Comparison of ENCODE assay signal across 1 cellular context in the genomic region with DNA sequence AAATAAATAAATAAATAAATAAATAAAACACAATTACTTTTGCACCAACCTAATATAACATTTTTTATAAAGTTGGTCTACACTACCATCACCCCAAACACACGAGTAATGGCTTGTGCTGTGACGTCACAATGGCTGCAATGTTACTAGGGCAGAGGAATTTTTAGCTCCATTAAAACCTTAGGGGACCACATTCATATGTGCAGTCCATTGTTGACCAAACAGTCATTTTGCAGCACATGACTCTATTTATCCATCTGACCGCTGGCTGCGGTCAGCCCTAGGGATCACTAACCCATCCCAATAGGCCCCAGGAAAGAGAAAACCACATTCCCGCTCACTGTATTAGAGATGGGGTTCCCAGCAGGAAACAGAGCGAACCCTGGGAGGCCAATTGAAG.
TF ChIP-seq lines count a peak whose summit lies in the region.

No MANE protein-coding gene starts in this region.

TF ChIP-seq in liver, 16 proteins besides CTCF, POLR2A, EP300 and RAD21 (continued from another document):
- TF ChIP-seq, protein P1, sequence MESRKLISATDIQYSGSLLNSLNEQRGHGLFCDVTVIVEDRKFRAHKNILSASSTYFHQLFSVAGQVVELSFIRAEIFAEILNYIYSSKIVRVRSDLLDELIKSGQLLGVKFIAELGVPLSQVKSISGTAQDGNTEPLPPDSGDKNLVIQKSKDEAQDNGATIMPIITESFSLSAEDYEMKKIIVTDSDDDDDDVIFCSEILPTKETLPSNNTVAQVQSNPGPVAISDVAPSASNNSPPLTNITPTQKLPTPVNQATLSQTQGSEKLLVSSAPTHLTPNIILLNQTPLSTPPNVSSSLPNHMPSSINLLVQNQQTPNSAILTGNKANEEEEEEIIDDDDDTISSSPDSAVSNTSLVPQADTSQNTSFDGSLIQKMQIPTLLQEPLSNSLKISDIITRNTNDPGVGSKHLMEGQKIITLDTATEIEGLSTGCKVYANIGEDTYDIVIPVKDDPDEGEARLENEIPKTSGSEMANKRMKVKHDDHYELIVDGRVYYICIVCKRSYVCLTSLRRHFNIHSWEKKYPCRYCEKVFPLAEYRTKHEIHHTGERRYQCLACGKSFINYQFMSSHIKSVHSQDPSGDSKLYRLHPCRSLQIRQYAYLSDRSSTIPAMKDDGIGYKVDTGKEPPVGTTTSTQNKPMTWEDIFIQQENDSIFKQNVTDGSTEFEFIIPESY (IDR thresholded peaks at IDR 0.05) = no peak
- TF ChIP-seq FOXA1 (IDR thresholded peaks at IDR 0.05) (no peak), GABPA (IDR thresholded peaks at IDR 0.05 in 1 of 2, conservative IDR thresholded peaks at IDR 0.05 in 1 of 2) (no peak)
